Comparison of ENCODE assay signal across 1 cellular context in the genomic region with DNA sequence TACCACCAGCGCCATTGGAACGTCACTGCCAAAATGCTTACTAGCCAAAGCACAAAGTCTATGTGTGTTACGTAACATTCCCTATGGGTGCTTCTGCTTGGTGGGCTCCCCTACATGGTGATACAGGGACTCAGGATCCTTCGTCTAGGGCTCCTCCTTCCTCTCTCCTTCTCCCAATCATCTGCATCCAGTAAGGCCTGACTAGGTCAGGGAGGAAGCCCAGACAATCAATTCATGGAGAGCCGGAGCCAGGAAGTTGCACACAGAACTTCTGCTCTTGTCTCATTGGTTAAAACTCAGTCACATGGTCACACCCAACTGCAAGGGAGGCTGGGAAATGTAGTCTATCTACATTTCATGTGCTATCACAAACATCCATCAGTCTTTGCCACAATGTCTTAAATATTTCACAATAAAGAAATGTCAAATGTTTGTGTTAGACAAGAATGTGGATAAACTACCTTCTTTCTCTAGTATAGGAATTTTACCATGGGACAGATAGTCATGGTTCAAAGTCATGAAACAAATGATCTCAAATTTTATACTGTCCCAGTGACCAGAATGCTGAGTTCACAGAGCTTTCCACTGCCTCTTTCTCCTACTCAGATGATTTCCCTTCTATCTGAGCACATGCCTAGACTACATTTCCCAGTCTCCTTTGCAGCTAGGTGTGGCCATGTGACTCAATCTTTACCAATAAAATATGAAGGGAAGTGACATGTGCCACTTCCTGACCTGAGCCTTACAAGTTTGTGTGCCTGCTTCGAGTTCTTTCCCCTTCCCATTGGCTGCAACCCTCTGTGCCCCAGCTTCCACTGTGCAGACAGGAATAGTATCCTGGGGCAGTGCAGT.
TF ChIP-seq lines count a peak whose summit lies in the region.

No MANE protein-coding gene starts in this region.

TF ChIP-seq in liver, 16 proteins besides CTCF, POLR2A, EP300 and RAD21 (continued from another document):
- peak; percentile 64 for TF ChIP-seq HNF4G (IDR thresholded peaks at IDR 0.05)
- TF ChIP-seq HNF4A (conservative IDR thresholded peaks at IDR 0.05), result peak; percentile 82 to 83
- peak; percentile 62 for TF ChIP-seq SP1 (IDR thresholded peaks at IDR 0.05)
- peak; percentile 24 to 56 for TF ChIP-seq RXRA (IDR thresholded peaks at IDR 0.05)
- no peak for TF ChIP-seq TAF1 (conservative IDR thresholded peaks at IDR 0.05)
- TF ChIP-seq YY1 (IDR thresholded peaks at IDR 0.05), result peak; percentile 90
- no peak for TF ChIP-seq FOXA2 (IDR thresholded peaks at IDR 0.05)
- TF ChIP-seq FOXA1 (IDR thresholded peaks at IDR 0.05), result no peak
- TF ChIP-seq EGR1 (IDR thresholded peaks at IDR 0.05; ENCODE audit: low read depth in 2 of 2), result no peak
